Comparison of ENCODE assay signal across 14 cellular contexts in genomic region chr2:109434351-109434750, GRCh38.
DNase-seq lines count a peak whose midpoint lies in the region; ATAC-seq and TF ChIP-seq lines count a peak whose summit lies in the region.
"Had no signal": no experiment of that assay in that cellular context is flagged by ENCODE, and none has a peak within 500 bp of the region (broad histone marks: within the 10 kb centered on the region; RNA-seq: fewer than 3 reads in every experiment).

No MANE protein-coding gene starts in this region.

- TF ChIP-seq CTCF in osteoblast (IDR thresholded peaks at IDR 0.05; ENCODE audit: extremely low read depth, low read depth, low read length) (no peak), suprapubic skin (IDR thresholded peaks at IDR 0.05) (no peak)

- DNase-seq in cardiac septum (ENCODE audit: low spot score) (peak; percentile 19), left ventricle myocardium superior (no peak), osteoblast (ENCODE audit: insufficient read length, low spot score, missing footprints) (peak; percentile 6), suprapubic skin (ENCODE audit: low spot score in 2 of 2) (peak; percentile 35 to 38), GF-D8 (lab: John Stamatoyannopoulos, UW) (no peak), MV-4-11 (lab: John Stamatoyannopoulos, UW) (no peak)
- no peak for DNase-seq in activated CD8-positive, alpha-beta T cell treated with anti-CD3 and anti-CD28 coated beads, Interleukin-2, amount 10 ng/mL, durations not matched to agents 7 days and 5 days
- DNase-seq: ACHN; Calu3; CD4-positive, alpha-beta T cell; DMS153; HCEC 1CT; HFFc6 had no signal

- H3K4me3 Mint-ChIP-seq in activated CD8-positive, alpha-beta T cell treated with anti-CD3 and anti-CD28 coated beads, Interleukin-2, amount 10 ng/mL, durations not matched to agents 7 days and 5 days, result no peak overlapping the region
- H3K4me3 Mint-ChIP-seq: CD4-positive, alpha-beta T cell; HFFc6 had no signal

- H3K4me1 ChIP-seq in osteoblast (ENCODE audit: insufficient read depth, low read length) (peaks cover 23% of the 10 kb centered on the region), suprapubic skin (peaks cover 27% of the 10 kb centered on the region)

- H3K27me3 ChIP-seq in osteoblast (ENCODE audit: insufficient read depth, low read length) (no peaks in the 10 kb centered on the region), suprapubic skin (no peaks in the 10 kb centered on the region)
- H3K27me3 ChIP-seq: BLaER1 treated with 17β-estradiol and CSF1 and Interleukin-3, amounts not matched to agents 10 nM and 100 nM had no signal

- WGBS in suprapubic skin, result 93% methylated on average over 9 of the region's 9 CpGs

- H3K9me3 Mint-ChIP-seq in activated CD8-positive, alpha-beta T cell treated with anti-CD3 and anti-CD28 coated beads, Interleukin-2, amount 10 ng/mL, durations not matched to agents 7 days and 5 days (ENCODE audit: insufficient read depth), result no peaks in the 10 kb centered on the region
- H3K9me3 Mint-ChIP-seq: CD4-positive, alpha-beta T cell; HFFc6 had no signal

- H2AFZ ChIP-seq in osteoblast (ENCODE audit: low read length), result no peak overlapping the region

- H3K36me3 ChIP-seq in osteoblast (ENCODE audit: insufficient read depth, low read length) (peaks cover 2% of the 10 kb centered on the region), suprapubic skin (peaks cover 3% of the 10 kb centered on the region)

- no peak overlapping the region for H3K4me2 ChIP-seq in osteoblast (ENCODE audit: insufficient read depth, low read length)
- H3K4me2 ChIP-seq: BLaER1 treated with 17β-estradiol and CSF1 and Interleukin-3, amounts not matched to agents 10 nM and 100 nM had no signal

- TF ChIP-seq EP300 in suprapubic skin (IDR thresholded peaks at IDR 0.05), result no peak

- H3K4me1 Mint-ChIP-seq in activated CD8-positive, alpha-beta T cell treated with anti-CD3 and anti-CD28 coated beads, Interleukin-2, amount 10 ng/mL, durations not matched to agents 7 days and 5 days (ENCODE audit: low read depth), result peaks cover 6% of the 10 kb centered on the region

- no peak for TF ChIP-seq POLR2A in suprapubic skin (IDR thresholded peaks at IDR 0.05)

- ATAC-seq in left ventricle myocardium superior, result no peak
- no peak for ATAC-seq in activated CD8-positive, alpha-beta T cell treated with anti-CD3 and anti-CD28 coated beads, Interleukin-2, amount 10 ng/mL, durations not matched to agents 7 days and 5 days

- no peaks in the 10 kb centered on the region for H3K36me3 Mint-ChIP-seq in activated CD8-positive, alpha-beta T cell treated with anti-CD3 and anti-CD28 coated beads, Interleukin-2, amount 10 ng/mL, durations not matched to agents 7 days and 5 days (ENCODE audit: low read depth)

- H3K79me2 ChIP-seq in osteoblast (ENCODE audit: insufficient read depth, low read length), result no peaks in the 10 kb centered on the region

- no peaks in the 10 kb centered on the region for H3K9me3 ChIP-seq in osteoblast (ENCODE audit: low read depth, low read length)
- H3K9me3 ChIP-seq in suprapubic skin, result no peaks in the 10 kb centered on the region

- POLR2A ChIA-PET in activated CD8-positive, alpha-beta T cell treated with anti-CD3 and anti-CD28 coated beads, Interleukin-2, amount 10 ng/mL, durations not matched to agents 7 days and 5 days (lab: Charles Lee), result no interaction called here

- no peaks in the 10 kb centered on the region for H4K20me1 ChIP-seq in osteoblast (ENCODE audit: insufficient read depth, low read length)

- H3K27me3 Mint-ChIP-seq in activated CD8-positive, alpha-beta T cell treated with anti-CD3 and anti-CD28 coated beads, Interleukin-2, amount 10 ng/mL, durations not matched to agents 7 days and 5 days (ENCODE audit: low read depth), result no peaks in the 10 kb centered on the region
- H3K27me3 Mint-ChIP-seq: CD4-positive, alpha-beta T cell had no signal

- CTCF ChIA-PET in activated CD8-positive, alpha-beta T cell treated with anti-CD3 and anti-CD28 coated beads, Interleukin-2, amount 10 ng/mL, durations not matched to agents 7 days and 5 days (lab: Charles Lee), result no interaction called here

- H3K4me3 ChIP-seq in osteoblast (ENCODE audit: insufficient read depth, low read length), result no peak overlapping the region
- no peak overlapping the region for H3K4me3 ChIP-seq in suprapubic skin
- H3K4me3 ChIP-seq: BLaER1 treated with 17β-estradiol and CSF1 and Interleukin-3, amounts not matched to agents 10 nM and 100 nM had no signal

- no peak overlapping the region for H3K27ac ChIP-seq in osteoblast (ENCODE audit: low read depth, low read length)
- H3K27ac ChIP-seq in suprapubic skin, result no peak overlapping the region
- H3K27ac ChIP-seq: BLaER1 treated with 17β-estradiol and CSF1 and Interleukin-3, amounts not matched to agents 10 nM and 100 nM had no signal

- intact Hi-C loops in cardiac septum (cut with DNase I) (no loop called here), left ventricle myocardium superior (cut with micrococcal nuclease) (no loop called here)

- H3K27ac Mint-ChIP-seq in activated CD8-positive, alpha-beta T cell treated with anti-CD3 and anti-CD28 coated beads, Interleukin-2, amount 10 ng/mL, durations not matched to agents 7 days and 5 days, result no peak overlapping the region
- H3K27ac Mint-ChIP-seq: CD4-positive, alpha-beta T cell; HFFc6 had no signal

Comparison
In these comparisons a context has a peak if more than half of its experiments do, and no peak if none do; other contexts are left out.
1. DNase-seq: peak in cardiac septum (single experiment), osteoblast (single experiment) and suprapubic skin (2 of 2); none in left ventricle myocardium superior (single experiment), activated CD8-positive, alpha-beta T cell treated with anti-CD3 and anti-CD28 coated beads, Interleukin-2, amount 10 ng/mL, durations not matched to agents 7 days and 5 days (single experiment), GF-D8 (single experiment) and MV-4-11 (single experiment).